In the genomic region with DNA sequence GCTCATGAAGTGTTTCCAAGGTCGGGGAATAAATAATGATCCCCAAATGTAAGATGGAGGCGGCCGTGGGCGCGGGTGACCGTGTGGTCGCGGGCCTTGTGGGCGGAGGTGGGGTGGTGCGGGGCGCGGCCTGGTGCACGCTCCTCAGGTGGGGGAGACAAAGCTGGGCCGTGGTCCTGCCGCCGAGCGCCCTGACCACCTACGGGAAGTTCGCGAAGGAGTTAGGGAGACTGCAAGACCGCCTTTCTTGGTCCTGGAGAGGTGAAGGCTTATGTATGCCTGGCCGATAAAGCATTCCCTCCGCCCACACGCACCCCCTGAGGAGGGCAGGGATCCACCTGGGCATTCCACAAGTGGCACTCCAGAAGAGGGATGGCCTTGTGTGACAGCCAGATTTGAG, we compare ENCODE assay signal across 8 cellular contexts. TPM values are rescaled to one million over a fixed set of nuclear protein-coding genes. Genes with fewer than 3 reads are reported as not detected.
DNase-seq lines count a peak whose midpoint lies in the region; ATAC-seq and TF ChIP-seq lines count a peak whose summit lies in the region.

No MANE protein-coding gene starts in this region.

- peak overlapping the region; percentile 82 for H3K56ac ChIP-seq in mesendoderm (ENCODE audit: low read length)

- WGBS in mesendoderm (ENCODE audit: extremely low coverage, insufficient coverage, low lambda C conversion rate): no CpG with 5 or more reads among the region's 24 CpGs

- H2BK5ac ChIP-seq in mesendoderm (ENCODE audit: low read length): no peak overlapping the region

- no peak for TF ChIP-seq CTCF in cardiac fibroblast (IDR thresholded peaks at IDR 0.05; ENCODE audit: low read depth, low read length)

- H2AK5ac ChIP-seq in mesendoderm (ENCODE audit: low read length): no peak overlapping the region

- no peak overlapping the region for H4K5ac ChIP-seq in mesendoderm (ENCODE audit: low read length)

- peaks cover 3% of the 10 kb centered on the region for H3K27me3 ChIP-seq in mesendoderm (ENCODE audit: insufficient read depth, low read length, poor library complexity)

- H3K9ac ChIP-seq in mesendoderm (ENCODE audit: low read length): peak overlapping the region; percentile 67

- peaks cover 11% of the 10 kb centered on the region for H3K4me1 Mint-ChIP-seq in stimulated activated naive CD8-positive, alpha-beta T cell treated with anti-CD3 and anti-CD28 coated beads, Interleukin-15, Interleukin-2, amounts not matched to agents 100 ng/mL and 50 ng/mL, for 24 hours (ENCODE audit: low read depth)

- no peak overlapping the region for H2BK120ac ChIP-seq in mesendoderm (ENCODE audit: low read depth, low read length)

- no peaks in the 10 kb centered on the region for H3K36me3 Mint-ChIP-seq in stimulated activated naive CD8-positive, alpha-beta T cell treated with anti-CD3 and anti-CD28 coated beads, Interleukin-15, Interleukin-2, amounts not matched to agents 100 ng/mL and 50 ng/mL, for 24 hours (ENCODE audit: low read depth)

- DNase-seq in stimulated activated naive CD8-positive, alpha-beta T cell treated with anti-CD3 and anti-CD28 coated beads, Interleukin-15, Interleukin-2, amounts not matched to agents 100 U/mL and 50 U/mL, for 24 hours: no peak
- DNase-seq in cardiac fibroblast (ENCODE audit: low read depth in 2 of 2) (no peak), mesendoderm (no peak), ecto neural progenitor cell (ENCODE audit: low spot score) (no peak), AG08395 (ENCODE audit: low spot score) (no peak)
- no peak for DNase-seq in activated T-cell treated with anti-CD3 and anti-CD28 coated beads, Interleukin-2, amount 50 U/mL, for 48 hours

- H3K23ac ChIP-seq in mesendoderm (ENCODE audit: low read length): no peak overlapping the region

- no peaks in the 10 kb centered on the region for H3K4me1 ChIP-seq in mesendoderm (ENCODE audit: control insufficient read depth, low read depth, low read length)

- no peaks in the 10 kb centered on the region for H3K79me1 ChIP-seq in mesendoderm (ENCODE audit: low read length)

- no peaks in the 10 kb centered on the region for H3K79me2 ChIP-seq in mesendoderm (ENCODE audit: control insufficient read depth, insufficient read depth, low read length)

- no peaks in the 10 kb centered on the region for H3K36me3 ChIP-seq in mesendoderm (ENCODE audit: control insufficient read depth, insufficient read depth, low read length)

- peaks cover 15% of the 10 kb centered on the region for H3K27me3 Mint-ChIP-seq in stimulated activated naive CD8-positive, alpha-beta T cell treated with anti-CD3 and anti-CD28 coated beads, Interleukin-15, Interleukin-2, amounts not matched to agents 100 ng/mL and 50 ng/mL, for 24 hours

- no peak overlapping the region for H3K27ac Mint-ChIP-seq in stimulated activated naive CD8-positive, alpha-beta T cell treated with anti-CD3 and anti-CD28 coated beads, Interleukin-15, Interleukin-2, amounts not matched to agents 100 ng/mL and 50 ng/mL, for 24 hours

- no peak for ATAC-seq in stimulated activated naive CD8-positive, alpha-beta T cell treated with anti-CD3 and anti-CD28 coated beads, Interleukin-15, Interleukin-2, amounts not matched to agents 100 U/mL and 50 U/mL, for 24 hours
- ATAC-seq in HG03097 (IDR thresholded peaks at IDR 0.05; ENCODE audit: low FRiP score, unreplicated experiment): no peak

- peak overlapping the region; percentile 99 for H3K4me2 ChIP-seq in mesendoderm (ENCODE audit: low read length)

- no peak overlapping the region for H4K8ac ChIP-seq in mesendoderm (ENCODE audit: low read depth, low read length)

- H3K9me3 Mint-ChIP-seq in stimulated activated naive CD8-positive, alpha-beta T cell treated with anti-CD3 and anti-CD28 coated beads, Interleukin-15, Interleukin-2, amounts not matched to agents 100 ng/mL and 50 ng/mL, for 24 hours: no peaks in the 10 kb centered on the region

- H2BK15ac ChIP-seq in mesendoderm (replicated peaks; ENCODE audit: low read depth): no peak overlapping the region

- H3K18ac ChIP-seq in mesendoderm (ENCODE audit: low read length): no peak overlapping the region

- H3K4me3 ChIP-seq in cardiac fibroblast (replicated peaks in 1 of 2; ENCODE audit: low read depth in 2 of 2, low read length in 2 of 2) (peak overlapping the region; percentile 81 to 94), mesendoderm (ENCODE audit: low read length) (peak overlapping the region; percentile 61)

- peak overlapping the region; percentile 89 for H3K4me3 Mint-ChIP-seq in stimulated activated naive CD8-positive, alpha-beta T cell treated with anti-CD3 and anti-CD28 coated beads, Interleukin-15, Interleukin-2, amounts not matched to agents 100 ng/mL and 50 ng/mL, for 24 hours

- no peak overlapping the region for H3K27ac ChIP-seq in mesendoderm (ENCODE audit: low read depth, low read length)

- no peak overlapping the region for H3K4ac ChIP-seq in mesendoderm (ENCODE audit: low read depth, low read length)

RNA-seq across cellular contexts. Expression of a gene that starts 1.6 kb away (rescaled TPM):
- 1.6 TPM for polyA plus RNA-seq in mesendoderm (2013, experiment 1 of 2)
- polyA plus RNA-seq in mesendoderm (2013, experiment 2 of 2): 1.5 TPM
